9 cellular contexts compared by ENCODE assay signal in genomic region chrX:140709421-140709846, GRCh38. TPM values are rescaled to one million over a fixed set of nuclear protein-coding genes. Genes with fewer than 3 reads are reported as not detected.
DNase-seq lines count a peak whose midpoint lies in the region; ATAC-seq and TF ChIP-seq lines count a peak whose summit lies in the region.
"Had no signal": no experiment of that assay in that cellular context is flagged by ENCODE, and none has a peak within 500 bp of the region (broad histone marks: within the 10 kb centered on the region; RNA-seq: fewer than 3 reads in every experiment).

Gene LINC00632, plus strand, starts transcription at chrX:140709759.

- H3K9ac ChIP-seq in NT2/D1 (ENCODE audit: insufficient read length, low read depth) = no peak within 1 kb of the TSS

- TF ChIP-seq POLR2A in gastroesophageal sphincter (IDR thresholded peaks at IDR 0.05) (no peak), upper lobe of left lung (IDR thresholded peaks at IDR 0.05) (no peak)

- no peak for TF ChIP-seq CTCF in gastroesophageal sphincter (IDR thresholded peaks at IDR 0.05)
- no peak for TF ChIP-seq CTCF in upper lobe of left lung (IDR thresholded peaks at IDR 0.05)

- H3K36me3 ChIP-seq in NT2/D1 (ENCODE audit: insufficient read depth, insufficient read length, low read length) (no peaks in the 10 kb centered on the region), gastroesophageal sphincter (no peaks in the 10 kb centered on the region), upper lobe of left lung (no peaks in the 10 kb centered on the region)

- H3K27ac ChIP-seq in gastroesophageal sphincter (no peak within 1 kb of the TSS), upper lobe of left lung (no peak within 1 kb of the TSS)

- H3K4me3 ChIP-seq in NT2/D1 (ENCODE audit: insufficient read length, low read depth) (peak within 1 kb of the TSS; percentile 11), gastroesophageal sphincter (peak within 1 kb of the TSS in 1 of 2 donors; percentile 10), upper lobe of left lung (no peak within 1 kb of the TSS)

- 27 to 74% methylated on average over 1 to 3 of the region's 3 CpGs for WGBS in gastroesophageal sphincter (ENCODE audit: low coverage in 1 of 2), 2 donors
- WGBS in upper lobe of left lung, 2 donors = 70 to 82% methylated on average over 3 of the region's 3 CpGs

- H3K4me1 ChIP-seq in NT2/D1 (ENCODE audit: insufficient read depth, insufficient read length) (no peaks in the 10 kb centered on the region), gastroesophageal sphincter (peaks cover 0 to 5% (median 0%) of the 10 kb centered on the region in 3 donors), upper lobe of left lung (no peaks in the 10 kb centered on the region)

- no peak for TF ChIP-seq EP300 in gastroesophageal sphincter (IDR thresholded peaks at IDR 0.05)
- no peak for TF ChIP-seq EP300 in upper lobe of left lung (IDR thresholded peaks at IDR 0.05)

- H3K27me3 ChIP-seq in NT2/D1 (ENCODE audit: insufficient read depth, insufficient read length) = no peaks in the 10 kb centered on the region
- no peaks in the 10 kb centered on the region for H3K27me3 ChIP-seq in gastroesophageal sphincter
- H3K27me3 ChIP-seq in upper lobe of left lung = no peaks in the 10 kb centered on the region

- ATAC-seq in gastroesophageal sphincter (no peak), upper lobe of left lung (ENCODE audit: low FRiP score in 2 of 2) (no peak), HG02798 (IDR thresholded peaks at IDR 0.05; ENCODE audit: poor library complexity, unreplicated experiment) (no peak), HG03565 (IDR thresholded peaks at IDR 0.05; ENCODE audit: unreplicated experiment) (no peak)
- ATAC-seq: natural killer cell had no signal

- DNase-seq in NT2/D1 (ENCODE audit: low read depth, low spot score) (no peak), myocyte (ENCODE audit: low read depth) (no peak), upper lobe of left lung (no peak), COR-L47 (lab: John Stamatoyannopoulos, UW) (no peak)
- DNase-seq: natural killer cell, NCI-H187 treated with DMSO at 0.1 percent for 48 hours had no signal

- H3K9me3 ChIP-seq in NT2/D1 (ENCODE audit: insufficient read depth, low read length) (no peaks in the 10 kb centered on the region), gastroesophageal sphincter (no peaks in the 10 kb centered on the region), upper lobe of left lung (no peaks in the 10 kb centered on the region)

RNA-seq across cellular contexts. Expression of gene LINC00632, which starts in this region (rescaled TPM):
- total RNA-seq in gastroesophageal sphincter = 10 to 100 TPM; 18.2 to 29.6 (median 21.2) TPM
- 11.6 and 18.6 TPM in 2 replicates for total RNA-seq in myocyte
- polyA plus RNA-seq in myocyte (2012) = 37.1 TPM
- total RNA-seq in upper lobe of left lung = 100 to 1,000 TPM in 1 of 6 donors, 10 to 100 TPM in 5; 18.3 to 175 (median 30.5) TPM
